Comparison of ENCODE assay signal across 21 cellular contexts in the genomic region with DNA sequence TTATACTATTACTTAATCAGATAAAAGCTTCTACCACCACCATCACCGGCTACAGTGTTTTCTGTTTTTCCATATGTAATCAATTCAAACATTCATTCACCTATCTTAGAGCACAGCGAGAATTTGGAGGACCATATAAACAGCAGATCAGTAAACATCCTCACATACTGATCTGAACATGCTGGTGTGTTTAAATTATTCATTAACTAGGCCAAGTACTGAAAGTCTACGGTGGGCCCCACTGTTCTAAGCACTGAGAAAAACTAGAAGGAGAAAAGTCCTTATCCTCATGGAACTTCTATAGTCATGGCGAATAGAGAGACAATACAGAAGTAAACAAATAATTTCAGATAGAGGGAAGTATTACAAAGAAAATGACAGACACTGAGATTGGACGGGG.
"Had no signal": no experiment of that assay in that cellular context is flagged by ENCODE, and none has a peak within 500 bp of the region (broad histone marks: within the 10 kb centered on the region; RNA-seq: fewer than 3 reads in every experiment).

No MANE protein-coding gene starts in this region.

- H3K36me3 ChIP-seq: colonic mucosa, heart left ventricle, left lung, lower lobe of right lung, neutrophil, sigmoid colon, thoracic aorta, transverse colon had no signal

- H3K4me3 ChIP-seq: colonic mucosa, heart left ventricle, left lung, lower lobe of right lung, psoas muscle, sigmoid colon, skin epidermis, thoracic aorta, transverse colon had no signal

- H3K27ac ChIP-seq: colonic mucosa, heart left ventricle, left lung, lower lobe of right lung, neutrophil, psoas muscle, sigmoid colon, skin epidermis, thoracic aorta, transverse colon had no signal

- FAIRE-seq: frontal cortex, keratinocyte had no signal

- DNase-seq: colonic mucosa; effector CD4-positive, alpha-beta T cell; heart left ventricle; left lung; lower lobe of right lung; mesendoderm; naive B cell; psoas muscle; sigmoid colon; stimulated activated CD4-positive, alpha-beta T cell treated with anti-CD3 and anti-CD28 coated beads, Interleukin-2, amount 100 ng/mL, for 24 hours; stimulated activated CD4-positive, alpha-beta T cell treated with anti-CD3 and anti-CD28 coated beads, Interleukin-4, amount 100 ng/mL, for 4 hours; stimulated activated naive B cell treated with anti-CD40 and anti-IgM and Interleukin-4, amounts not matched to agents 10 μg/mL and 1 μg/mL and 100 μg/mL, for 72 hours; stimulated activated naive CD8-positive, alpha-beta T cell treated with anti-CD3 and anti-CD28 coated beads, Interleukin-15, amount 100 ng/mL, for 72 hours; substantia nigra; transverse colon had no signal

- H3K27me3 ChIP-seq: colonic mucosa, heart left ventricle, left lung, neutrophil, sigmoid colon, transverse colon had no signal

- ATAC-seq: esophagus mucosa; heart left ventricle; left lung; lower lobe of right lung; psoas muscle; stimulated activated naive B cell treated with anti-CD40 and anti-IgM and Interleukin-4, amounts not matched to agents 10 μg/mL and 1 μg/mL and 100 μg/mL, for 72 hours; stimulated activated naive CD8-positive, alpha-beta T cell treated with anti-CD3 and anti-CD28 coated beads, Interleukin-15, amount 100 ng/mL, for 72 hours had no signal

- H3K9me3 ChIP-seq: colonic mucosa, left lung, lower lobe of right lung, neutrophil, psoas muscle, sigmoid colon, thoracic aorta, transverse colon had no signal

- H3K4me1 ChIP-seq: colonic mucosa, left lung, psoas muscle, transverse colon had no signal
